ENCODE assay signal across 8 cellular contexts in genomic region chr16:75432828-75433731, GRCh38. TPM values are rescaled to one million over a fixed set of nuclear protein-coding genes. Genes with fewer than 3 reads are reported as not detected.
A peak's percentile ranks its signal among the peaks of the same experiment; 100 is the strongest.
DNase-seq lines count a peak whose midpoint lies in the region; ATAC-seq, FAIRE-seq and TF ChIP-seq lines count a peak whose summit lies in the region.

CFDP1 (minus strand) TSS chr16:75433503; CDS start chr16:75433352, 151 bp downstream.

- H3K36me3 ChIP-seq in ACC112 (ENCODE audit: insufficient read depth, low read length) (no peaks in the 10 kb centered on the region), WERI-Rb-1 (peaks cover 15% of the 10 kb centered on the region), mammary epithelial cell (ENCODE audit: insufficient read depth, low read length) (no peaks in the 10 kb centered on the region), small intestine (ENCODE audit: control insufficient read depth in 2 of 2, insufficient read depth in 2 of 2, low read length in 2 of 2) (no peaks in the 10 kb centered on the region)

- BruUV-seq in mammary epithelial cell (replicated peaks; lab: Mats Ljungman, UMichigan): TSS peak; percentile 41

- ATAC-seq in GM18868 (IDR thresholded peaks at IDR 0.05; ENCODE audit: unreplicated experiment) (peak; percentile 92), HG03108 (IDR thresholded peaks at IDR 0.05; ENCODE audit: unreplicated experiment) (peak; percentile 96)

- WGBS in mammary epithelial cell (ENCODE audit: low coverage, missing lambda C conversion rate): 3% methylated on average over 47 of the region's 85 CpGs
- 1% methylated on average over 70 to 85 of the region's 85 CpGs for WGBS in small intestine, 3 donors

- H4K20me1 ChIP-seq in mammary epithelial cell (ENCODE audit: insufficient read depth, low read length): no peaks in the 10 kb centered on the region

- peak within 1 kb of the TSS; percentile 91 for H2AFZ ChIP-seq in ACC112 (ENCODE audit: low read length, unreplicated experiment)
- H2AFZ ChIP-seq in mammary epithelial cell (ENCODE audit: low read depth, low read length): peak within 1 kb of the TSS; percentile 97

- in situ Hi-C loops in mammary epithelial cell (cut with MboI; ENCODE audit: low sequenced_read_pairs in 2 of 2): no loop called here

- intact Hi-C loops in mammary epithelial cell (cut with micrococcal nuclease): loop anchor here (5.0 kb wide), 1 partner anchor 189 kb away; the partner anchor contains the start of gene ADAT1

- peak within 1 kb of the TSS; percentile 92 for H3K27ac ChIP-seq in ACC112 (ENCODE audit: low read depth, low read length)
- peak within 1 kb of the TSS; percentile 90 for H3K27ac ChIP-seq in WERI-Rb-1
- H3K27ac ChIP-seq in mammary epithelial cell (ENCODE audit: insufficient read depth, low read depth, low read length): peak within 1 kb of the TSS; percentile 96
- peak within 1 kb of the TSS; percentile 94 to 97 for H3K27ac ChIP-seq in small intestine (ENCODE audit: low read depth in 1 of 2, low read length in 1 of 2)

- H3K4me1 ChIP-seq in ACC112 (ENCODE audit: control insufficient read depth, insufficient read depth, low read length, unreplicated experiment) (peaks cover 11% of the 10 kb centered on the region), mammary epithelial cell (ENCODE audit: insufficient read depth, low read length) (peaks cover 7% of the 10 kb centered on the region), small intestine (ENCODE audit: control insufficient read depth in 2 of 2, insufficient read depth in 1 of 2, low read depth in 1 of 2, low read length in 1 of 2) (peaks cover 0 to 2% of the 10 kb centered on the region in 2 donors)

- H3K79me2 ChIP-seq in ACC112 (ENCODE audit: control insufficient read depth, insufficient read depth, low read length, unreplicated experiment) (peaks cover 43% of the 10 kb centered on the region), mammary epithelial cell (ENCODE audit: insufficient read depth, low read length) (peaks cover 51% of the 10 kb centered on the region)

- no peak for FAIRE-seq in small intestine (lab: Jason Lieb, UNC)

- H3K4me3 ChIP-seq in ACC112 (ENCODE audit: low read depth, low read length): peak within 1 kb of the TSS; percentile 91
- H3K4me3 ChIP-seq in WERI-Rb-1 (ENCODE audit: low read depth, low read length): peak within 1 kb of the TSS; percentile 67
- peak within 1 kb of the TSS; percentile 89 to 98 (median 89) for H3K4me3 ChIP-seq in mammary epithelial cell (replicated peaks in 1 of 3; ENCODE audit: insufficient read depth in 1 of 3, low read depth in 2 of 3, low read length in 3 of 3)
- peak within 1 kb of the TSS; percentile 77 to 94 for H3K4me3 ChIP-seq in small intestine (ENCODE audit: low read depth in 1 of 2, low read length in 2 of 2)

- H3K9me3 ChIP-seq in WERI-Rb-1 (ENCODE audit: severe bottlenecking) (no peaks in the 10 kb centered on the region), mammary epithelial cell (replicated peaks; ENCODE audit: insufficient read depth, low read length) (no peaks in the 10 kb centered on the region), small intestine (ENCODE audit: control insufficient read depth, low read depth) (no peaks in the 10 kb centered on the region)

- no peaks in the 10 kb centered on the region for H3K27me3 ChIP-seq in ACC112 (ENCODE audit: insufficient read depth, low read length)
- H3K27me3 ChIP-seq in WERI-Rb-1 (ENCODE audit: insufficient read depth, low read depth, severe bottlenecking): no peaks in the 10 kb centered on the region
- no peaks in the 10 kb centered on the region for H3K27me3 ChIP-seq in mammary epithelial cell (ENCODE audit: insufficient read depth, low read length)
- no peaks in the 10 kb centered on the region for H3K27me3 ChIP-seq in small intestine (ENCODE audit: control insufficient read depth in 2 of 2, insufficient read depth in 2 of 2, low read length in 2 of 2)

- CTCF ChIA-PET in mammary epithelial cell (lab: Charles Lee; ENCODE audit: low non-redundant PET): interaction anchor here (0.8 kb wide), 1 partner anchor 117 kb away, joined by 3 read pairs; no protein-coding TSS in a partner anchor

- H3K9ac ChIP-seq in mammary epithelial cell (ENCODE audit: insufficient read depth, low read length): peak within 1 kb of the TSS; percentile 95

- DNase-seq in NCI-H2196 treated with DMSO at 0.1 percent for 48 hours (lab: John Stamatoyannopoulos, UW; ENCODE audit: unreplicated experiment) (peak; percentile 67), WERI-Rb-1 (peak; percentile 95), mammary epithelial cell (peak; percentile 90), iPS-NIHi11 (ENCODE audit: low spot score) (peak; percentile 100), small intestine (peak; percentile 97)

- peak within 1 kb of the TSS; percentile 93 for H3K4me2 ChIP-seq in mammary epithelial cell (ENCODE audit: insufficient read depth, low read depth, low read length)

- TF ChIP-seq CTCF in WERI-Rb-1 (IDR thresholded peaks at IDR 0.05; ENCODE audit: low read depth, low read length) (no peak), mammary epithelial cell (conservative IDR thresholded peaks at IDR 0.05 in 1 of 2, IDR thresholded peaks at IDR 0.05 in 1 of 2; ENCODE audit: extremely low read depth in 1 of 2, insufficient read depth in 1 of 2, low read depth in 1 of 2, low read length in 2 of 2) (no peak)

- dilution Hi-C loops in mammary epithelial cell (cut with HindIII; ENCODE audit: low sequenced_read_pairs): no loop called here

RNA-seq across cellular contexts. Expression of gene CFDP1, which starts in this region (rescaled TPM):
- total RNA-seq in mammary epithelial cell: 10 to 100 TPM; 18.0 to 35.9 TPM
- polyA plus RNA-seq in mammary epithelial cell (18.1 TPM), small intestine (100 to 1,000 TPM; 108 to 390 (median 337) TPM)
- polyA minus RNA-seq in mammary epithelial cell: 44.1 TPM

Comparison
In these comparisons a context has a peak if more than half of its experiments do, and no peak if none do; other contexts are left out.
1. Peak in every context shown above with its lines: DNase-seq, ATAC-seq, H3K4me3 ChIP-seq and H3K27ac ChIP-seq.